ENCODE assay signal across 27 cellular contexts in genomic region chr4:12873351-12873750, GRCh38.
"Had no signal": no experiment of that assay in that cellular context is flagged by ENCODE, and none has a peak within 500 bp of the region (broad histone marks: within the 10 kb centered on the region; RNA-seq: fewer than 3 reads in every experiment).

No MANE protein-coding gene starts in this region.

- H3K36me3 ChIP-seq: ovary, right lobe of liver, sigmoid colon, suprapubic skin, tibial artery, transverse colon, upper lobe of right lung, uterus had no signal

- ATAC-seq: naive thymus-derived CD8-positive, alpha-beta T cell; natural killer cell treated with Interleukin-12 subunit alpha and Interleukin-12 subunit beta and Interleukin-15 and Interleukin-18, amount 100 ng/mL, for 72 hours; psoas muscle; right cardiac atrium; right lobe of liver; stimulated activated effector memory CD8-positive, alpha-beta T cell treated with anti-CD3 and anti-CD28 coated beads, Interleukin-12 subunit alpha, Interleukin-12 subunit beta, amount 100 ng/mL, for 72 hours; stimulated activated naive CD8-positive, alpha-beta T cell treated with anti-CD3 and anti-CD28 coated beads, Interleukin-15, amount 100 ng/mL, for 72 hours; stimulated activated naive CD8-positive, alpha-beta T cell treated with anti-CD3 and anti-CD28 coated beads, Interleukin-15, Interleukin-2, amounts not matched to agents 100 U/mL and 50 U/mL, for 24 hours; upper lobe of right lung had no signal

- DNase-seq: naive thymus-derived CD8-positive, alpha-beta T cell; nephron progenitor cell; occipital lobe; ovary; posterior cingulate gyrus; psoas muscle; right cardiac atrium; right lobe of liver; sigmoid colon; small intestine; stimulated activated CD4-positive, alpha-beta T cell treated with anti-CD3 and anti-CD28 coated beads, Interleukin-15, amount 100 ng/mL, for 24 hours; stimulated activated CD4-positive, alpha-beta T cell treated with anti-CD3 and anti-CD28 coated beads, Interleukin-2, amount 100 ng/mL, for 24 hours; stimulated activated CD4-positive, alpha-beta T cell treated with anti-CD3 and anti-CD28 coated beads, Interleukin-2, amount 100 ng/mL, for 48 hours; stimulated activated CD4-positive, alpha-beta T cell treated with anti-CD3 and anti-CD28 coated beads, Interleukin-4, amount 100 ng/mL, for 24 hours; stimulated activated naive CD4-positive, alpha-beta T cell; stimulated activated naive CD8-positive, alpha-beta T cell treated with anti-CD3 and anti-CD28 coated beads, Interleukin-15, amount 100 ng/mL, for 72 hours; stimulated activated naive CD8-positive, alpha-beta T cell treated with anti-CD3 and anti-CD28 coated beads, Interleukin-15, Interleukin-2, amounts not matched to agents 100 U/mL and 50 U/mL, for 24 hours; substantia nigra; testis; tibial artery; transverse colon; upper lobe of right lung; uterus had no signal

- H3K9me3 ChIP-seq: ovary, sigmoid colon, suprapubic skin, testis, transverse colon, upper lobe of right lung, uterus had no signal

- H3K27me3 ChIP-seq: ovary, right lobe of liver, sigmoid colon, suprapubic skin, testis, tibial artery, transverse colon, upper lobe of right lung, uterus had no signal

- H3K27ac ChIP-seq: ovary, parathyroid adenoma, psoas muscle, right lobe of liver, sigmoid colon, suprapubic skin, testis, tibial artery, transverse colon, upper lobe of right lung, uterus had no signal

- H3K4me1 ChIP-seq: parathyroid adenoma, psoas muscle, sigmoid colon, suprapubic skin, testis, tibial artery, transverse colon, upper lobe of right lung, uterus had no signal

- H3K4me3 ChIP-seq: ovary, psoas muscle, right lobe of liver, sigmoid colon, suprapubic skin, testis, tibial artery, transverse colon, upper lobe of right lung, uterus had no signal
